7 cellular contexts compared by ENCODE assay signal in the genomic region with DNA sequence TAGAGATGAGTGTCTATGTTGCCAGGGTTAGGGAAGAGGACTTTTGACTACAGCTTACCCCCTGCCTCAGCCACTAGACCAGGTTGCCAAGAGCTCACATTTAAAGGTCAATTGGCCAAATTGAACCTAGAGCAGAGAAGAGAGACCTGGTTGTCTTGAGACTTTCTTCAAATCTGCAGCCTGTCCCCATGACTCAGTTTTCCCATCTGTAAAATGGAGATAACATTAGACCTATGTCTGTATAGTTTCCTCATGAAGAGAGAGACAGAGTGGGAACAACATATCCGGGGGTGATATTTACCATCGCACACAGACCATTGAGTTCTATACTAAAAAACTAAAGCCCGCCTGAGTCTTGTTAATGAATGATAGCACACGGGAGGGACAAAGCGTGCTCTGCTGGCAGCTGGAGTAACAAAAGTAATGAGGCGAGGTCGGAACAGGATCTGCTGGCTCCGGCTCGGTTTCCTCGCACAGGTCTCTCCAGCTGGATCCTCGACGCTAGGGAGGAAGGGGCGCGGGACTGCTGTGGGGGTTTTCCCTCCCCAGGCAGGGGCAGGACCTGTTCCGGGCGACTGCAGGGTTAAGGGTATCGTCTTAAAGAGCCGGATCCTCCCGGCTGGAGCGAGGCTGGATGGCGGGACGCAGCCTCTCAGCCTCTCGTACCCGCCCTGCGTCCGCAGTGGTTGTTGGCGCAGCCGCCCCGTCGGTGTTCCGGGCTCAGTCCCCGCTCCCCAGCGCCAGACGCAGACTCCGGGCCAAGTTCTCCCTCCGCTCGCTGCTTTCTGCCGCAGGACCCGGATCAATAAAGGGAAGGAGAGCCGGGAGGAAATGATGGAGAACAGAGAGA. TPM values are rescaled to one million over a fixed set of nuclear protein-coding genes. Genes with fewer than 3 reads are reported as not detected.
A peak's percentile ranks its signal among the peaks of the same experiment; 100 is the strongest.
DNase-seq lines count a peak whose midpoint lies in the region; ATAC-seq and TF ChIP-seq lines count a peak whose summit lies in the region.

No MANE protein-coding gene starts in this region.

- H3K36me3 ChIP-seq in HCT116 (ENCODE audit: control insufficient read depth in 1 of 2, insufficient read depth in 2 of 2, low read length in 2 of 2) (no peaks in the 10 kb centered on the region), OCI-LY1 (ENCODE audit: insufficient read depth, low read length) (peaks cover 5% of the 10 kb centered on the region), neural cell (ENCODE audit: insufficient read depth, low read length) (no peaks in the 10 kb centered on the region)

- no peaks in the 10 kb centered on the region for H3K9me3 ChIP-seq in HCT116 (ENCODE audit: control insufficient read depth in 1 of 2, insufficient read depth in 1 of 2, low read depth in 1 of 2, low read length in 2 of 2)
- H3K9me3 ChIP-seq in OCI-LY1 (ENCODE audit: low read length) = no peaks in the 10 kb centered on the region
- H3K9me3 ChIP-seq in neural cell (ENCODE audit: low read length) = no peaks in the 10 kb centered on the region

- ATAC-seq in HCT116 = no peak
- no peak for ATAC-seq in HG02798 (IDR thresholded peaks at IDR 0.05; ENCODE audit: poor library complexity, unreplicated experiment)
- no peak for ATAC-seq in GM19452 (IDR thresholded peaks at IDR 0.05; ENCODE audit: unreplicated experiment)

- intact Hi-C loops in HCT116 (cut with micrococcal nuclease) = no loop called here

- H3K9me2 ChIP-seq in HCT116 (ENCODE audit: insufficient read depth) (no peaks in the 10 kb centered on the region), OCI-LY1 (ENCODE audit: low read depth, low read length) (no peaks in the 10 kb centered on the region), neural cell (ENCODE audit: insufficient read depth, low read length) (no peaks in the 10 kb centered on the region)

- no peak for TF ChIP-seq POLR2A in HCT116 (IDR thresholded peaks at IDR 0.05; ENCODE audit: borderline replicate concordance, extremely low read depth, insufficient read depth, insufficient read length)

- H3K79me2 ChIP-seq in HCT116 (ENCODE audit: insufficient read depth, low read length) (no peaks in the 10 kb centered on the region), OCI-LY1 (ENCODE audit: insufficient read depth, low read length) (peaks cover 22% of the 10 kb centered on the region), neural cell (replicated peaks; ENCODE audit: insufficient read depth, low read length) (no peaks in the 10 kb centered on the region)

- H4K20me1 ChIP-seq in HCT116 (ENCODE audit: insufficient read depth) = no peaks in the 10 kb centered on the region
- no peaks in the 10 kb centered on the region for H4K20me1 ChIP-seq in OCI-LY1 (ENCODE audit: insufficient read depth, low read length)
- H4K20me1 ChIP-seq in neural cell (ENCODE audit: insufficient read depth) = no peaks in the 10 kb centered on the region

- H3K27ac ChIP-seq in HCT116 (ENCODE audit: low read depth, low read length) = no peak overlapping the region; the same call in 1 of the 2 replicates
- no peak overlapping the region for H3K27ac ChIP-seq in OCI-LY1 (ENCODE audit: low read depth, low read length, poor library complexity, severe bottlenecking)
- no peak overlapping the region for H3K27ac ChIP-seq in neural cell (ENCODE audit: low read length)

- H3K9ac ChIP-seq in HCT116 (ENCODE audit: low read length) (no peak overlapping the region; the same call in 1 of the 2 replicates), OCI-LY1 (ENCODE audit: low read length) (peak overlapping the region; percentile 78), neural cell (ENCODE audit: low read length) (peak overlapping the region; percentile 36)

- H2AFZ ChIP-seq in HCT116 (ENCODE audit: low read depth, low read length, poor library complexity, severe bottlenecking) = no peak overlapping the region
- H2AFZ ChIP-seq in OCI-LY1 (ENCODE audit: low read length) = no peak overlapping the region
- peak overlapping the region; percentile 33 for H2AFZ ChIP-seq in neural cell (ENCODE audit: low read depth, low read length)

- peak overlapping the region; percentile 79 for H3K4me2 ChIP-seq in HCT116 (ENCODE audit: low read length)
- H3K4me2 ChIP-seq in OCI-LY1 (ENCODE audit: low read length) = peak overlapping the region; percentile 92
- peak overlapping the region; percentile 89 for H3K4me2 ChIP-seq in neural cell (ENCODE audit: low read length)

- TF ChIP-seq CTCF in HCT116 (IDR thresholded peaks at IDR 0.05 in 2 of 3, conservative IDR thresholded peaks at IDR 0.05 in 1 of 3; ENCODE audit: borderline replicate concordance in 1 of 3, insufficient read depth in 1 of 3, low read depth in 2 of 3, low read length in 2 of 3) (no peak), OCI-LY1 (IDR thresholded peaks at IDR 0.05; ENCODE audit: low read length) (no peak), epithelial cell of esophagus (IDR thresholded peaks at IDR 0.05; ENCODE audit: insufficient read depth, low read depth, low read length, missing control alignments) (no peak), neural cell (IDR thresholded peaks at IDR 0.05; ENCODE audit: poor library complexity, severe bottlenecking) (no peak)

- TF ChIP-seq EP300 in neural cell (conservative IDR thresholded peaks at IDR 0.05; ENCODE audit: poor library complexity, severe bottlenecking) = no peak

- POLR2A ChIA-PET in HCT116 (lab: Charles Lee) = no interaction called here

- H3F3A ChIP-seq in OCI-LY1 (ENCODE audit: insufficient read depth, low read length) = no peaks in the 10 kb centered on the region; the same call in 1 of the 2 replicates
- no peaks in the 10 kb centered on the region for H3F3A ChIP-seq in neural cell (ENCODE audit: insufficient read depth, low read length, poor library complexity, severe bottlenecking)

- H3K27me3 ChIP-seq in HCT116 (ENCODE audit: insufficient read depth, low read length) = no peaks in the 10 kb centered on the region; the same call in 1 of the 2 replicates
- peaks cover 5% of the 10 kb centered on the region; the same call in 1 of the 2 replicates for H3K27me3 ChIP-seq in OCI-LY1 (ENCODE audit: insufficient read depth, low read length)
- peaks cover 34% of the 10 kb centered on the region for H3K27me3 ChIP-seq in neural cell (ENCODE audit: insufficient read depth, low read depth, low read length)

- DNase-seq in HCT116 (ENCODE audit: low read depth, low spot score) (no peak), epithelial cell of esophagus (ENCODE audit: low read depth) (peak; percentile 43), NOMO-1 (lab: John Stamatoyannopoulos, UW; ENCODE audit: unreplicated experiment in 2 of 2) (no peak)

- CTCF ChIA-PET in HCT116 (lab: Charles Lee) = interaction anchor here (1.0 to 3.4 kb wide), 7 partner anchors 13 to 298 kb away, joined by 3 to 16 read pairs (median 5); no protein-coding TSS in a partner anchor

- RAD21 ChIA-PET in HCT116 (lab: Charles Lee; ENCODE audit: low non-redundant PET in 1 of 2, low total read pairs in 2 of 2, uncharacterized antibody in 2 of 2, unreplicated experiment in 2 of 2) = interaction anchor here (0.6 to 0.7 kb wide), 2 partner anchors 50 to 298 kb away, joined by 3 read pairs; no protein-coding TSS in a partner anchor

- TF ChIP-seq RAD21 in HCT116 (IDR thresholded peaks at IDR 0.05; ENCODE audit: low read depth) = no peak
- no peak for TF ChIP-seq RAD21 in neural cell (conservative IDR thresholded peaks at IDR 0.05)

- H3K4me3 ChIP-seq in HCT116 (replicated peaks in 1 of 2; ENCODE audit: low read depth in 1 of 2, low read length in 2 of 2) = peak overlapping the region; percentile 28 to 50; a peak in 3 of 4 replicates
- peak overlapping the region; percentile 84 for H3K4me3 ChIP-seq in OCI-LY1 (ENCODE audit: low read depth, low read length, poor library complexity, severe bottlenecking)
- H3K4me3 ChIP-seq in epithelial cell of esophagus (ENCODE audit: low read length) = peak overlapping the region; percentile 49
- H3K4me3 ChIP-seq in neural cell (ENCODE audit: low read length) = peak overlapping the region; percentile 78

- H3K4me1 ChIP-seq in HCT116 (ENCODE audit: control insufficient read depth in 1 of 2, insufficient read depth in 2 of 2, low read length in 2 of 2) (peaks cover 21 to 38% of the 10 kb centered on the region in 2 experiments), OCI-LY1 (ENCODE audit: insufficient read depth, low read length, severe bottlenecking) (peaks cover 40% of the 10 kb centered on the region)

- no TSS peak for BruUV-seq in HCT116 (replicated peaks; lab: Mats Ljungman, UMichigan)

TF ChIP-seq in neural cell, 6 proteins besides CTCF, POLR2A, EP300 and RAD21:
- TF ChIP-seq TAF1 (IDR thresholded peaks at IDR 0.05; ENCODE audit: low read depth) (no peak), EZH2 (IDR thresholded peaks at IDR 0.05; ENCODE audit: borderline replicate concordance, insufficient read depth, low read length, poor library complexity, severe bottlenecking) (no peak), SMC3 (conservative IDR thresholded peaks at IDR 0.05; ENCODE audit: poor library complexity) (no peak), MXI1 (conservative IDR thresholded peaks at IDR 0.05; ENCODE audit: poor library complexity, severe bottlenecking) (no peak)

RNA-seq across cellular contexts. Expression of a gene that starts 1.4 kb away (rescaled TPM):
- 2.6 TPM for total RNA-seq in HCT116 (2021; ENCODE audit: unreplicated experiment)
- polyA plus RNA-seq in HCT116 (2012) = 3.6 and 4.1 TPM in 2 replicates
- 0.72 and 0.85 TPM in 2 replicates for polyA plus RNA-seq in neural cell
- 0.24 and 2.8 TPM in 2 replicates for polyA minus RNA-seq in neural cell
